8 cellular contexts compared by ENCODE assay signal in genomic region chr6:26216015-26216885, GRCh38.
DNase-seq lines count a peak whose midpoint lies in the region; ATAC-seq, FAIRE-seq and TF ChIP-seq lines count a peak whose summit lies in the region.

No MANE protein-coding gene starts in this region.

- H3K36me3 ChIP-seq in RWPE2 (ENCODE audit: low read depth) (no peaks in the 10 kb centered on the region), gastroesophageal sphincter (no peaks in the 10 kb centered on the region), neuron (ENCODE audit: insufficient read depth, low read length) (no peaks in the 10 kb centered on the region)

- intact Hi-C loops in activated naive CD4-positive, alpha-beta T cell treated with anti-CD3 and anti-CD28 coated beads for 36 hours (cut with micrococcal nuclease): loop anchor here (1.0 to 2.0 kb wide), 10 partner anchors 8 to 93 kb away; a partner anchor contains a TSS

- no peak for TF ChIP-seq EP300 in gastroesophageal sphincter (IDR thresholded peaks at IDR 0.05)

- TF ChIP-seq CTCF in RWPE2 (IDR thresholded peaks at IDR 0.05; ENCODE audit: poor library complexity, severe bottlenecking) (no peak), gastroesophageal sphincter (IDR thresholded peaks at IDR 0.05) (no peak)

- TF ChIP-seq POLR2A in gastroesophageal sphincter (IDR thresholded peaks at IDR 0.05): peak; percentile 94 to 95

- H3K27ac ChIP-seq in RWPE2 (ENCODE audit: poor library complexity, severe bottlenecking) (peak overlapping the region; percentile 80), gastroesophageal sphincter (peak overlapping the region; percentile 89 to 95 (median 92))

- CTCF ChIA-PET in activated naive CD4-positive, alpha-beta T cell treated with anti-CD3 and anti-CD28 coated beads for 36 hours (lab: Charles Lee): interaction anchor here (0.7 to 2.1 kb wide), 9 partner anchors 9 to 107 kb away, joined by 3 to 13 read pairs (median 5); a partner anchor contains a TSS

- H3K27ac Mint-ChIP-seq in activated naive CD4-positive, alpha-beta T cell treated with anti-CD3 and anti-CD28 coated beads for 36 hours: no peak overlapping the region

- no peaks in the 10 kb centered on the region for H3K27me3 ChIP-seq in RWPE2 (ENCODE audit: insufficient read depth, poor library complexity, severe bottlenecking)
- H3K27me3 ChIP-seq in gastroesophageal sphincter: peaks cover 21% of the 10 kb centered on the region
- no peaks in the 10 kb centered on the region for H3K27me3 ChIP-seq in neuron (ENCODE audit: insufficient read depth, low read length)

- no peaks in the 10 kb centered on the region for H3K27me3 Mint-ChIP-seq in activated naive CD4-positive, alpha-beta T cell treated with anti-CD3 and anti-CD28 coated beads for 36 hours (ENCODE audit: low read depth)

- peak overlapping the region; percentile 49 for H3K4me3 ChIP-seq in RWPE2 (ENCODE audit: severe bottlenecking)
- H3K4me3 ChIP-seq in gastroesophageal sphincter: peak overlapping the region; percentile 54 to 55
- H3K4me3 ChIP-seq in neuron (ENCODE audit: low read length): peak overlapping the region; percentile 78

- no peak overlapping the region for H2AFZ ChIP-seq in neuron (ENCODE audit: low read depth, low read length)

- H3K9me3 ChIP-seq in RWPE2 (ENCODE audit: severe bottlenecking): no peaks in the 10 kb centered on the region
- no peaks in the 10 kb centered on the region for H3K9me3 ChIP-seq in gastroesophageal sphincter
- H3K9me3 ChIP-seq in neuron (ENCODE audit: low read length): no peaks in the 10 kb centered on the region

- H3K4me3 Mint-ChIP-seq in activated naive CD4-positive, alpha-beta T cell treated with anti-CD3 and anti-CD28 coated beads for 36 hours: no peak overlapping the region

- DNase-seq in ELR (ENCODE audit: low read depth): peak; percentile 99
- DNase-seq in Kasumi-1 (lab: John Stamatoyannopoulos, UW): peak; percentile 98 to 99
- peak; percentile 79 for DNase-seq in RWPE2 (ENCODE audit: low spot score)
- peak; percentile 85 for DNase-seq in activated naive CD4-positive, alpha-beta T cell treated with anti-CD3 and anti-CD28 coated beads for 36 hours
- no peak for DNase-seq in urothelium cell line (ENCODE audit: low spot score)

- H3K4me1 Mint-ChIP-seq in activated naive CD4-positive, alpha-beta T cell treated with anti-CD3 and anti-CD28 coated beads for 36 hours (ENCODE audit: low read depth): peaks cover 2% of the 10 kb centered on the region

- WGBS in gastroesophageal sphincter (ENCODE audit: low coverage in 1 of 2), 2 donors: 0% methylated on average over 6 to 26 of the region's 41 CpGs

- H3K4me1 ChIP-seq in RWPE2 (ENCODE audit: insufficient read depth, poor library complexity, severe bottlenecking) (no peaks in the 10 kb centered on the region), gastroesophageal sphincter (peaks cover 0 to 34% (median 0%) of the 10 kb centered on the region in 3 donors), neuron (ENCODE audit: insufficient read depth, low read length) (peaks cover 10% of the 10 kb centered on the region)

- no peaks in the 10 kb centered on the region for H3K36me3 Mint-ChIP-seq in activated naive CD4-positive, alpha-beta T cell treated with anti-CD3 and anti-CD28 coated beads for 36 hours (ENCODE audit: low read depth)

- FAIRE-seq in urothelium cell line (lab: Jason Lieb, UNC): peak; percentile 81

- H3K9me3 Mint-ChIP-seq in activated naive CD4-positive, alpha-beta T cell treated with anti-CD3 and anti-CD28 coated beads for 36 hours: no peaks in the 10 kb centered on the region

- ATAC-seq in GM21786 (IDR thresholded peaks at IDR 0.05; ENCODE audit: unreplicated experiment): peak; percentile 79
- peak; percentile 54 for ATAC-seq in RWPE2 (ENCODE audit: low read depth)
- ATAC-seq in gastroesophageal sphincter: peak; percentile 89
